ENCODE assay signal across 1 cellular context in genomic region chr14:75549169-75549568, GRCh38.
TF ChIP-seq lines count a peak whose summit lies in the region.

No MANE protein-coding gene starts in this region.

TF ChIP-seq in GM12878, 131 proteins besides CTCF, POLR2A, EP300 and RAD21 (continued from another document and continues in another):
- TF ChIP-seq, protein P1, sequence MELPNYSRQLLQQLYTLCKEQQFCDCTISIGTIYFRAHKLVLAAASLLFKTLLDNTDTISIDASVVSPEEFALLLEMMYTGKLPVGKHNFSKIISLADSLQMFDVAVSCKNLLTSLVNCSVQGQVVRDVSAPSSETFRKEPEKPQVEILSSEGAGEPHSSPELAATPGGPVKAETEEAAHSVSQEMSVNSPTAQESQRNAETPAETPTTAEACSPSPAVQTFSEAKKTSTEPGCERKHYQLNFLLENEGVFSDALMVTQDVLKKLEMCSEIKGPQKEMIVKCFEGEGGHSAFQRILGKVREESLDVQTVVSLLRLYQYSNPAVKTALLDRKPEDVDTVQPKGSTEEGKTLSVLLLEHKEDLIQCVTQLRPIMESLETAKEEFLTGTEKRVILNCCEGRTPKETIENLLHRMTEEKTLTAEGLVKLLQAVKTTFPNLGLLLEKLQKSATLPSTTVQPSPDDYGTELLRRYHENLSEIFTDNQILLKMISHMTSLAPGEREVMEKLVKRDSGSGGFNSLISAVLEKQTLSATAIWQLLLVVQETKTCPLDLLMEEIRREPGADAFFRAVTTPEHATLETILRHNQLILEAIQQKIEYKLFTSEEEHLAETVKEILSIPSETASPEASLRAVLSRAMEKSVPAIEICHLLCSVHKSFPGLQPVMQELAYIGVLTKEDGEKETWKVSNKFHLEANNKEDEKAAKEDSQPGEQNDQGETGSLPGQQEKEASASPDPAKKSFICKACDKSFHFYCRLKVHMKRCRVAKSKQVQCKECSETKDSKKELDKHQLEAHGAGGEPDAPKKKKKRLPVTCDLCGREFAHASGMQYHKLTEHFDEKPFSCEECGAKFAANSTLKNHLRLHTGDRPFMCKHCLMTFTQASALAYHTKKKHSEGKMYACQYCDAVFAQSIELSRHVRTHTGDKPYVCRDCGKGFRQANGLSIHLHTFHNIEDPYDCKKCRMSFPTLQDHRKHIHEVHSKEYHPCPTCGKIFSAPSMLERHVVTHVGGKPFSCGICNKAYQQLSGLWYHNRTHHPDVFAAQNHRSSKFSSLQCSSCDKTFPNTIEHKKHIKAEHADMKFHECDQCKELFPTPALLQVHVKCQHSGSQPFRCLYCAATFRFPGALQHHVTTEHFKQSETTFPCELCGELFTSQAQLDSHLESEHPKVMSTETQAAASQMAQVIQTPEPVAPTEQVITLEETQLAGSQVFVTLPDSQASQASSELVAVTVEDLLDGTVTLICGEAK (IDR thresholded peaks at IDR 0.05; ENCODE audit: borderline replicate concordance) = no peak
- TF ChIP-seq FOXM1 (IDR thresholded peaks at IDR 0.05; ENCODE audit: low read depth, low read length) (no peak), KDM1A (IDR thresholded peaks at IDR 0.05; ENCODE audit: borderline replicate concordance) (no peak), MTA3 (IDR thresholded peaks at IDR 0.05; ENCODE audit: borderline replicate concordance, low read length) (no peak), GABPA (IDR thresholded peaks at IDR 0.05; ENCODE audit: low read depth) (no peak), STAT3 (IDR thresholded peaks at IDR 0.05; ENCODE audit: low read depth, low read length) (0 out of 2 replicates have a peak, but pooled peaks have one; percentile 49), KAT2A (conservative IDR thresholded peaks at IDR 0.05; ENCODE audit: control insufficient read depth, low read depth, low read length) (no peak), SMC3 (IDR thresholded peaks at IDR 0.05; ENCODE audit: borderline replicate concordance, low read length) (no peak), ZBTB4 (CRISPR knock-in tag; IDR thresholded peaks at IDR 0.05) (no peak), CBX3 (IDR thresholded peaks at IDR 0.05; ENCODE audit: borderline replicate concordance, low read depth) (no peak), PML (IDR thresholded peaks at IDR 0.05; ENCODE audit: low read length) (peak; percentile 66; the same call in 1 of the 2 replicates), CEBPB (IDR thresholded peaks at IDR 0.05; ENCODE audit: borderline replicate concordance in 1 of 2, low read depth in 2 of 2, low read length in 2 of 2) (no peak), ZBED1 (IDR thresholded peaks at IDR 0.05; ENCODE audit: borderline replicate concordance) (no peak; the same call in 1 of the 2 replicates), CEBPZ (IDR thresholded peaks at IDR 0.05; ENCODE audit: low read depth, low read length) (no peak), ETV6 (conservative IDR thresholded peaks at IDR 0.05 in 1 of 2, IDR thresholded peaks at IDR 0.05 in 1 of 2; ENCODE audit: borderline replicate concordance in 1 of 2, low read depth in 1 of 2) (no peak; a peak in 1 of 4 replicates), MYC (IDR thresholded peaks at IDR 0.05; ENCODE audit: insufficient read depth, insufficient read length, insufficient replicate concordance, low read length, severe bottlenecking) (no peak), ATF3 (IDR thresholded peaks at IDR 0.05; ENCODE audit: borderline replicate concordance, extremely low read depth, low read depth, low read length) (no peak), NKRF (conservative IDR thresholded peaks at IDR 0.05) (no peak), EED (IDR thresholded peaks at IDR 0.05; ENCODE audit: low read depth) (peak; percentile 73), NFYA (IDR thresholded peaks at IDR 0.05; ENCODE audit: borderline replicate concordance, low read depth, low read length) (no peak), ZBTB33 (IDR thresholded peaks at IDR 0.05) (no peak), RB1 (IDR thresholded peaks at IDR 0.05; ENCODE audit: borderline replicate concordance) (no peak), ZNF622 (IDR thresholded peaks at IDR 0.05) (no peak), EZH2 (IDR thresholded peaks at IDR 0.05; ENCODE audit: borderline replicate concordance, control insufficient read depth, low read depth, low read length) (no peak), PAX5 (IDR thresholded peaks at IDR 0.05; ENCODE audit: borderline replicate concordance, low read depth, low read length) (no peak), RCOR1 (conservative IDR thresholded peaks at IDR 0.05; ENCODE audit: low read depth, low read length) (no peak), YBX1 (IDR thresholded peaks at IDR 0.05) (no peak), ZZZ3 (IDR thresholded peaks at IDR 0.05; ENCODE audit: control insufficient read depth, insufficient read length, low read depth) (no peak), RAD51 (IDR thresholded peaks at IDR 0.05) (peak; percentile 85), POLR2AphosphoS5 (IDR thresholded peaks at IDR 0.05; ENCODE audit: low read length) (no peak; the same call in 1 of the 2 replicates), BCLAF1 (IDR thresholded peaks at IDR 0.05) (no peak), EGR1 (IDR thresholded peaks at IDR 0.05; ENCODE audit: borderline replicate concordance in 1 of 2, low read depth in 2 of 2, low read length in 2 of 2) (no peak), TCF12 (IDR thresholded peaks at IDR 0.05; ENCODE audit: low read depth, low read length) (no peak), ASH2L (IDR thresholded peaks at IDR 0.05; ENCODE audit: borderline replicate concordance, low read depth) (no peak)
- TF ChIP-seq, protein P2, sequence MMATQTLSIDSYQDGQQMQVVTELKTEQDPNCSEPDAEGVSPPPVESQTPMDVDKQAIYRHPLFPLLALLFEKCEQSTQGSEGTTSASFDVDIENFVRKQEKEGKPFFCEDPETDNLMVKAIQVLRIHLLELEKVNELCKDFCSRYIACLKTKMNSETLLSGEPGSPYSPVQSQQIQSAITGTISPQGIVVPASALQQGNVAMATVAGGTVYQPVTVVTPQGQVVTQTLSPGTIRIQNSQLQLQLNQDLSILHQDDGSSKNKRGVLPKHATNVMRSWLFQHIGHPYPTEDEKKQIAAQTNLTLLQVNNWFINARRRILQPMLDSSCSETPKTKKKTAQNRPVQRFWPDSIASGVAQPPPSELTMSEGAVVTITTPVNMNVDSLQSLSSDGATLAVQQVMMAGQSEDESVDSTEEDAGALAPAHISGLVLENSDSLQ (IDR thresholded peaks at IDR 0.05) = peak; percentile 60
